Comparison of ENCODE assay signal across 1 cellular context in genomic region chr17:27293359-27293897, GRCh38.
TF ChIP-seq lines count a peak whose summit lies in the region.

No MANE protein-coding gene starts in this region.

TF ChIP-seq in K562, 482 proteins besides CTCF, POLR2A, EP300 and RAD21 (continued from another document and continues in another):
- TF ChIP-seq E2F4 (CRISPR knock-in tag; IDR thresholded peaks at IDR 0.05; ENCODE audit: low read depth) (no peak), PATZ1 (CRISPR knock-in tag; IDR thresholded peaks at IDR 0.05; ENCODE audit: borderline replicate concordance) (peak; percentile 94), NR0B1 (IDR thresholded peaks at IDR 0.05; ENCODE audit: partially characterized antibody) (no peak), KAT8 (IDR thresholded peaks at IDR 0.05; ENCODE audit: low read depth) (no peak), NR4A1 (CRISPR knock-in tag; IDR thresholded peaks at IDR 0.05) (0 out of 2 replicates have a peak, but pooled peaks have one; percentile 57), NR4A1 (tag; IDR thresholded peaks at IDR 0.05) (peak; percentile 98), COPS2 (conservative IDR thresholded peaks at IDR 0.05) (no peak), ZBTB7A (IDR thresholded peaks at IDR 0.05; ENCODE audit: borderline replicate concordance, control insufficient read depth, low read depth, low read length) (no peak), YBX1 (IDR thresholded peaks at IDR 0.05) (no peak), ZKSCAN3 (CRISPR knock-in tag; IDR thresholded peaks at IDR 0.05) (0 out of 2 replicates have a peak, but pooled peaks have one; percentile 11), USF1 (CRISPR knock-in tag; IDR thresholded peaks at IDR 0.05) (no peak), ZNF639 (CRISPR knock-in tag; conservative IDR thresholded peaks at IDR 0.05 in 1 of 2, IDR thresholded peaks at IDR 0.05 in 1 of 2) (peak in 1 of 2 experiments; percentile 94; a peak in 2 of 4 replicates), HDGF (IDR thresholded peaks at IDR 0.05) (0 out of 2 replicates have a peak, but pooled peaks have one; percentile 41), U2AF1 (optimal IDR thresholded peaks at IDR 0.05; ENCODE audit: low read depth, low read length) (no peak), ZNF239 (CRISPR knock-in tag; IDR thresholded peaks at IDR 0.05) (peak; percentile 59), REST (CRISPR knock-in tag; IDR thresholded peaks at IDR 0.05; ENCODE audit: low read depth) (no peak), ZNF445 (CRISPR knock-in tag; IDR thresholded peaks at IDR 0.05; ENCODE audit: low read depth) (peak; percentile 79; the same call in 1 of the 2 replicates), ZNF311 (CRISPR knock-in tag; IDR thresholded peaks at IDR 0.05) (peak; percentile 88), TOE1 (IDR thresholded peaks at IDR 0.05; ENCODE audit: borderline replicate concordance) (no peak), TOE1 (CRISPR knock-in tag; IDR thresholded peaks at IDR 0.05; ENCODE audit: borderline replicate concordance, low read depth) (no peak), RNF219 (CRISPR knock-in tag; IDR thresholded peaks at IDR 0.05) (peak; percentile 28; the same call in 1 of the 2 replicates), HINFP (tag; conservative IDR thresholded peaks at IDR 0.05; ENCODE audit: low read depth) (peak; percentile 81), POLR2H (tag; IDR thresholded peaks at IDR 0.05; ENCODE audit: low read depth) (no peak), NFXL1 (CRISPR knock-in tag; IDR thresholded peaks at IDR 0.05) (peak; percentile 86), SIN3A (IDR thresholded peaks at IDR 0.05; ENCODE audit: borderline replicate concordance in 2 of 2, control insufficient read depth in 1 of 2, low read depth in 2 of 2, low read length in 2 of 2) (no peak), ZBTB17 (CRISPR knock-in tag; IDR thresholded peaks at IDR 0.05) (peak; percentile 95), ZNF512 (tag; IDR thresholded peaks at IDR 0.05) (no peak), BMI1 (IDR thresholded peaks at IDR 0.05; ENCODE audit: low read length) (no peak), SREBF2 (CRISPR knock-in tag; IDR thresholded peaks at IDR 0.05) (no peak), ETS1 (conservative IDR thresholded peaks at IDR 0.05; ENCODE audit: control insufficient read depth, low read depth, low read length) (no peak), MCM2 (IDR thresholded peaks at IDR 0.05; ENCODE audit: low read depth) (no peak), ZKSCAN8 (CRISPR knock-in tag; IDR thresholded peaks at IDR 0.05) (peak; percentile 56; the same call in 1 of the 2 replicates), TCFL5 (CRISPR knock-in tag; conservative IDR thresholded peaks at IDR 0.05) (peak; percentile 81), CBFA2T2 (conservative IDR thresholded peaks at IDR 0.05) (no peak), ZNF253 (CRISPR knock-in tag; conservative IDR thresholded peaks at IDR 0.05) (no peak), ZNF121 (CRISPR knock-in tag; conservative IDR thresholded peaks at IDR 0.05) (no peak), SMAD2 (IDR thresholded peaks at IDR 0.05; ENCODE audit: low read depth, low read length) (no peak), ZNF707 (CRISPR knock-in tag; conservative IDR thresholded peaks at IDR 0.05) (no peak; the same call in 1 of the 2 replicates), ILF3 (IDR thresholded peaks at IDR 0.05; ENCODE audit: borderline replicate concordance) (no peak), ZNF398 (CRISPR knock-in tag; IDR thresholded peaks at IDR 0.05) (peak; percentile 36; the same call in 1 of the 2 replicates), ZBED1 (IDR thresholded peaks at IDR 0.05) (no peak), PTRF (tag; IDR thresholded peaks at IDR 0.05) (peak; percentile 83), KLF13 (tag; IDR thresholded peaks at IDR 0.05; ENCODE audit: borderline replicate concordance, low read depth) (no peak), ZNF551 (CRISPR knock-in tag; IDR thresholded peaks at IDR 0.05) (no peak), ESRRB (CRISPR knock-in tag; IDR thresholded peaks at IDR 0.05; ENCODE audit: borderline replicate concordance) (no peak), ETV1 (tag; conservative IDR thresholded peaks at IDR 0.05; ENCODE audit: low read depth) (peak; percentile 56), ZC3H4 (CRISPR knock-in tag; IDR thresholded peaks at IDR 0.05; ENCODE audit: borderline replicate concordance) (no peak), ZNF12 (CRISPR knock-in tag; IDR thresholded peaks at IDR 0.05) (no peak)
